ENCODE assay signal across 15 cellular contexts in genomic region chr2:109410021-109410815, GRCh38.
DNase-seq lines count a peak whose midpoint lies in the region; TF ChIP-seq lines count a peak whose summit lies in the region.
"Had no signal": no experiment of that assay in that cellular context is flagged by ENCODE, and none has a peak within 500 bp of the region (broad histone marks: within the 10 kb centered on the region; RNA-seq: fewer than 3 reads in every experiment).

No MANE protein-coding gene starts in this region.

- H3K27me3 ChIP-seq in BE2C: no peaks in the 10 kb centered on the region
- H3K27me3 ChIP-seq: tibial artery had no signal

- no peaks in the 10 kb centered on the region for H3K36me3 ChIP-seq in BE2C

- no peaks in the 10 kb centered on the region for H3K27me3 Mint-ChIP-seq in type B pancreatic cell
- H3K27me3 Mint-ChIP-seq: dendritic cell treated with granulocyte-macrophage colony-stimulating factor and Interleukin-4, amounts not matched to agents 40 ng/mL and 50 ng/mL, for 4 days had no signal

- H3K4me3 Mint-ChIP-seq in type B pancreatic cell: peak overlapping the region; percentile 36
- H3K4me3 Mint-ChIP-seq: dendritic cell treated with granulocyte-macrophage colony-stimulating factor and Interleukin-4, amounts not matched to agents 40 ng/mL and 50 ng/mL, for 4 days; T-helper 17 cell had no signal

- H3K27ac Mint-ChIP-seq in type B pancreatic cell: peak overlapping the region; percentile 51
- H3K27ac Mint-ChIP-seq: dendritic cell treated with granulocyte-macrophage colony-stimulating factor and Interleukin-4, amounts not matched to agents 40 ng/mL and 50 ng/mL, for 4 days; T-helper 17 cell had no signal

- peak; percentile 15 for DNase-seq in NCI-H748 (lab: John Stamatoyannopoulos, UW; ENCODE audit: unreplicated experiment)
- no peak for DNase-seq in NCI-H748 treated with DMSO at 0.1 percent for 48 hours (lab: John Stamatoyannopoulos, UW)
- DNase-seq in iPS-NIHi11 (ENCODE audit: low spot score): peak; percentile 78
- DNase-seq in type B pancreatic cell (ENCODE audit: extremely low spot score, unreplicated experiment): no peak
- DNase-seq in BE2C: no peak
- no peak for DNase-seq in NAMALWA (ENCODE audit: low spot score)
- DNase-seq in activated CD4-positive, alpha-beta T cell treated with anti-CD3 and anti-CD28 coated beads for 1 hour: no peak
- DNase-seq: amniotic stem cell, left colon, NCI-H2081 treated with DMSO at 0.1 percent for 48 hours, T-helper 17 cell had no signal

- no peaks in the 10 kb centered on the region for H3K9me3 Mint-ChIP-seq in type B pancreatic cell
- H3K9me3 Mint-ChIP-seq: dendritic cell treated with granulocyte-macrophage colony-stimulating factor and Interleukin-4, amounts not matched to agents 40 ng/mL and 50 ng/mL, for 4 days had no signal

- H3K4me3 ChIP-seq in BE2C (ENCODE audit: low read depth, low read length): no peak overlapping the region
- H3K4me3 ChIP-seq: PC-9, tibial artery had no signal

- no peaks in the 10 kb centered on the region for H3K36me3 Mint-ChIP-seq in type B pancreatic cell

- no peaks in the 10 kb centered on the region for H3K9me3 ChIP-seq in BE2C
- H3K9me3 ChIP-seq: tibial artery had no signal

- no peak for TF ChIP-seq CTCF in VCaP (conservative IDR thresholded peaks at IDR 0.05)
- TF ChIP-seq CTCF in type B pancreatic cell (conservative IDR thresholded peaks at IDR 0.05): no peak
- TF ChIP-seq CTCF in BE2C (IDR thresholded peaks at IDR 0.05; ENCODE audit: low read depth, low read length): no peak

- no peaks in the 10 kb centered on the region for H3K4me1 ChIP-seq in BE2C

- H3K4me1 Mint-ChIP-seq in type B pancreatic cell (ENCODE audit: unreplicated experiment): peaks cover 36% of the 10 kb centered on the region
- H3K4me1 Mint-ChIP-seq: T-helper 17 cell had no signal

- peak overlapping the region; percentile 36 for H3K27ac ChIP-seq in VCaP
- H3K27ac ChIP-seq: PC-9, tibial artery had no signal

Comparison
In these comparisons a context has a peak if more than half of its experiments do, and no peak if none do; other contexts are left out.
1. DNase-seq: peak in NCI-H748 (single experiment) and iPS-NIHi11 (single experiment); none in NCI-H748 treated with DMSO at 0.1 percent for 48 hours (single experiment), type B pancreatic cell (single experiment), BE2C (single experiment), NAMALWA (single experiment) and activated CD4-positive, alpha-beta T cell treated with anti-CD3 and anti-CD28 coated beads for 1 hour (single experiment).